ENCODE assay signal across 1 cellular context in the genomic region with DNA sequence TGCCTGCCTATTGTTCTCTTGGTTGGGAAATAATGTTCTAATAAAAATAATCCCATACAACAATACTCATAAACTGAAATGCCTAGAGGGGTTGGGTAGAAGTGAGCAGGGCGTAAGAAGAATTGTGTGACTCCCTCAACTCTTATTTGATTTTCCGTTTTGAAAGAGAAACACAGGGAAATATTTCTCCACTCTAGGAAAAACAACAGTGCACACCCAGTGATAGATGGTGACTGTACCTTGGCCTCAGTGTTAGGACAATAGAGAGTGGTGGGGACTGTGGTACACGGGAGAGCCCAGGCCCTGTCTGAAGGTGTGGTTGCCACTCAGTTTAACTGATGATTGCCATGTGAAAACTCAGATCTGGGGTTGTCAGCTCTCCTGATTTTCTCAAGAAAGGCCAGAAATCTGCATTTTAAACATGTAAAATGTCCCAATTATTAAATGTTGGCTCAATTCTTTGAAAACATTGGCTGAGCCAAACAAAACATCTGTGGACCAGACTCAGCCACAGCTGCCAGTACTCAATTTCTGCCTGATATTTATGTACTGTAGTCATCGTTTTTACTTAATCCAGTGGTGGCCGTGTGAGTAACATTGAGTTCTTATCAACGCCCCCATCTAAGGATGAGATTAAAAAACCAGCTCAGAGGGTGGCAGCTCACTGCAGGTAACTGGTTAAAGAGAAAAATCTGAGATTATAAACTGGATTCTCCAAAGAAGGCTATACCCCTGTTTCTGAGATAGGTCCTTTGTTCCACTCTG.
A peak's percentile ranks its signal among the peaks of the same experiment; 100 is the strongest.
TF ChIP-seq lines count a peak whose summit lies in the region.

No MANE protein-coding gene starts in this region.

TF ChIP-seq in SK-N-SH, 30 proteins besides CTCF, POLR2A, EP300 and RAD21 (continued from another document):
- TF ChIP-seq NFIC (IDR thresholded peaks at IDR 0.05; ENCODE audit: borderline replicate concordance) (peak; percentile 5; the same call in 1 of the 2 replicates), GATA2 (CRISPR knock-in tag; IDR thresholded peaks at IDR 0.05) (peak; percentile 47; the same call in 1 of the 2 replicates), RFX5 (IDR thresholded peaks at IDR 0.05; ENCODE audit: low read length) (no peak)
- TF ChIP-seq, protein P1, sequence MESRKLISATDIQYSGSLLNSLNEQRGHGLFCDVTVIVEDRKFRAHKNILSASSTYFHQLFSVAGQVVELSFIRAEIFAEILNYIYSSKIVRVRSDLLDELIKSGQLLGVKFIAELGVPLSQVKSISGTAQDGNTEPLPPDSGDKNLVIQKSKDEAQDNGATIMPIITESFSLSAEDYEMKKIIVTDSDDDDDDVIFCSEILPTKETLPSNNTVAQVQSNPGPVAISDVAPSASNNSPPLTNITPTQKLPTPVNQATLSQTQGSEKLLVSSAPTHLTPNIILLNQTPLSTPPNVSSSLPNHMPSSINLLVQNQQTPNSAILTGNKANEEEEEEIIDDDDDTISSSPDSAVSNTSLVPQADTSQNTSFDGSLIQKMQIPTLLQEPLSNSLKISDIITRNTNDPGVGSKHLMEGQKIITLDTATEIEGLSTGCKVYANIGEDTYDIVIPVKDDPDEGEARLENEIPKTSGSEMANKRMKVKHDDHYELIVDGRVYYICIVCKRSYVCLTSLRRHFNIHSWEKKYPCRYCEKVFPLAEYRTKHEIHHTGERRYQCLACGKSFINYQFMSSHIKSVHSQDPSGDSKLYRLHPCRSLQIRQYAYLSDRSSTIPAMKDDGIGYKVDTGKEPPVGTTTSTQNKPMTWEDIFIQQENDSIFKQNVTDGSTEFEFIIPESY (IDR thresholded peaks at IDR 0.05; ENCODE audit: borderline replicate concordance, low read depth): no peak
